ENCODE assay signal across 16 cellular contexts in the genomic region with DNA sequence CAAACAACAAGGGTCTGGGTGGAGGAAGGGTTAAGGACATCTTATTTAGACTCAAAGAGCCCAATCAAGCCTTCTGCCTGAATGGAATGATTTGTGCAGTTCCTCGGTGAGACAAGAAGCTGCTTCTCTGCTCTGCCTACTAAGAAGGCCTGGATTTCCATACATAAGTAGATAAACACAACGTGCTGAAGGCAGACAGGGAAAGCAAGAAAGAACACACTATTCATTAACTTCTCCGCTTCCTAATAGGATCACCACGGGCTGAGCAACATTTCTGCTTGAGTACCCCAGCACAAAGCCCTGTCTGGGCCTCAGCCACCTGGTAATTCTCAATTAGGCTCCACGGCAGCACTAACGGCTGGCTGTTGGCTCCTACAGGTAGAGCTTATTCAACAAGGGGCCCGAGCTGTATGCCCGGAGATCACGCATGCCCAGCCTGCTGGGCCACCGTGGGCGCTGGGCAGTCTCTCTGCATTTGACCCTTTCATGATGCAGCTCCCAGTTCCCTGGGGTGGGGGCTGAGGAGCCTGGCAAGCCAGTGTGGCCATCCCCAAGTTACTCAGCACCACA.
DNase-seq lines count a peak whose midpoint lies in the region; ATAC-seq and TF ChIP-seq lines count a peak whose summit lies in the region.
"Had no signal": no experiment of that assay in that cellular context is flagged by ENCODE, and none has a peak within 500 bp of the region (broad histone marks: within the 10 kb centered on the region; RNA-seq: fewer than 3 reads in every experiment).

No MANE protein-coding gene starts in this region.

- H2AFZ ChIP-seq in neural progenitor cell (replicated peaks) = no peak overlapping the region

- H3K27me3 Mint-ChIP-seq in brain = peaks cover 27% of the 10 kb centered on the region
- H3K27me3 Mint-ChIP-seq in neural progenitor cell (ENCODE audit: insufficient read depth, low read depth) = peaks cover 18% of the 10 kb centered on the region
- peaks cover 7% of the 10 kb centered on the region for H3K27me3 Mint-ChIP-seq in activated T-helper 17 cell treated with anti-CD3 and anti-CD28 coated beads, Interleukin-2, amount 50 U/mL, for 72 hours
- H3K27me3 Mint-ChIP-seq: dendritic cell treated with granulocyte-macrophage colony-stimulating factor and Interleukin-4, amounts not matched to agents 40 ng/mL and 50 ng/mL, for 4 days had no signal

- ATAC-seq in GM21526 (IDR thresholded peaks at IDR 0.05; ENCODE audit: low FRiP score, unreplicated experiment) (peak; percentile 26), HG02870 (IDR thresholded peaks at IDR 0.05; ENCODE audit: unreplicated experiment) (no peak), HG02938 (IDR thresholded peaks at IDR 0.05; ENCODE audit: unreplicated experiment) (no peak), GM21515 (IDR thresholded peaks at IDR 0.05; ENCODE audit: unreplicated experiment) (no peak)
- ATAC-seq in activated T-helper 17 cell treated with anti-CD3 and anti-CD28 coated beads, Interleukin-2, amount 50 U/mL, for 72 hours (replicated peaks) = no peak
- ATAC-seq: stimulated activated naive CD8-positive, alpha-beta T cell treated with anti-CD3 and anti-CD28 coated beads, Interleukin-15, amount 100 ng/mL, for 72 hours; WTC11 had no signal

- H3K4me1 ChIP-seq in neural progenitor cell = peaks cover 12% of the 10 kb centered on the region
- H3K4me1 ChIP-seq: Peyer's patch had no signal

- peaks cover 4% of the 10 kb centered on the region for H4K20me1 ChIP-seq in neural progenitor cell (ENCODE audit: low read depth)
- H4K20me1 ChIP-seq: BLaER1 treated with 17β-estradiol and CSF1 and Interleukin-3, amounts not matched to agents 10 nM and 100 nM had no signal

- TF ChIP-seq CTCF in brain (conservative IDR thresholded peaks at IDR 0.05) (no peak), neural progenitor cell (IDR thresholded peaks at IDR 0.05) (no peak)

- H3K9me3 ChIP-seq in neural progenitor cell (ENCODE audit: low read depth) = no peaks in the 10 kb centered on the region
- H3K9me3 ChIP-seq: neutrophil, Peyer's patch had no signal

- no peak overlapping the region for H3K27ac ChIP-seq in neural progenitor cell
- H3K27ac ChIP-seq: BLaER1 treated with 17β-estradiol and CSF1 and Interleukin-3, amounts not matched to agents 10 nM and 100 nM; neutrophil; Peyer's patch; skin epidermis had no signal

- H3K27me3 ChIP-seq in neural progenitor cell = no peaks in the 10 kb centered on the region
- H3K27me3 ChIP-seq: BLaER1 treated with 17β-estradiol and CSF1 and Interleukin-3, amounts not matched to agents 10 nM and 100 nM; neutrophil; Peyer's patch had no signal

- H3K4me1 Mint-ChIP-seq in brain (peaks cover 32% of the 10 kb centered on the region), neural progenitor cell (peaks cover 47% of the 10 kb centered on the region)
- H3K4me1 Mint-ChIP-seq in activated T-helper 17 cell treated with anti-CD3 and anti-CD28 coated beads, Interleukin-2, amount 50 U/mL, for 72 hours = no peaks in the 10 kb centered on the region
- H3K4me1 Mint-ChIP-seq: WTC11 had no signal

- DNase-seq in NCI-H1694 treated with DMSO at 0.1 percent for 48 hours (lab: John Stamatoyannopoulos, UW) = peak; percentile 22
- DNase-seq in neural progenitor cell (ENCODE audit: low spot score) = peak; percentile 87
- DNase-seq: Karpas-422 had no signal

- peak overlapping the region; percentile 72 to 97 (median 89) for H3K27ac Mint-ChIP-seq in brain
- H3K27ac Mint-ChIP-seq in neural progenitor cell = peak overlapping the region; percentile 92
- H3K27ac Mint-ChIP-seq in activated T-helper 17 cell treated with anti-CD3 and anti-CD28 coated beads, Interleukin-2, amount 50 U/mL, for 72 hours = no peak overlapping the region
- H3K27ac Mint-ChIP-seq: dendritic cell treated with granulocyte-macrophage colony-stimulating factor and Interleukin-4, amounts not matched to agents 40 ng/mL and 50 ng/mL, for 4 days; stimulated activated naive CD8-positive, alpha-beta T cell treated with anti-CD3 and anti-CD28 coated beads, Interleukin-15, amount 100 ng/mL, for 72 hours; WTC11 had no signal

- H3K4me3 Mint-ChIP-seq in brain (peak overlapping the region in 4 of 5 experiments; percentile 25 to 63 (median 36)), neural progenitor cell (peak overlapping the region; percentile 77)
- no peak overlapping the region for H3K4me3 Mint-ChIP-seq in activated T-helper 17 cell treated with anti-CD3 and anti-CD28 coated beads, Interleukin-2, amount 50 U/mL, for 72 hours
- H3K4me3 Mint-ChIP-seq: dendritic cell treated with granulocyte-macrophage colony-stimulating factor and Interleukin-4, amounts not matched to agents 40 ng/mL and 50 ng/mL, for 4 days; stimulated activated naive CD8-positive, alpha-beta T cell treated with anti-CD3 and anti-CD28 coated beads, Interleukin-15, amount 100 ng/mL, for 72 hours; WTC11 had no signal

- H3K79me2 ChIP-seq in neural progenitor cell (ENCODE audit: low read depth) = no peaks in the 10 kb centered on the region

- H3K9ac ChIP-seq in neural progenitor cell = no peak overlapping the region
- H3K9ac ChIP-seq: BLaER1 treated with 17β-estradiol and CSF1 and Interleukin-3, amounts not matched to agents 10 nM and 100 nM had no signal

- H3K4me3 ChIP-seq in neural progenitor cell = no peak overlapping the region
- H3K4me3 ChIP-seq: BLaER1 treated with 17β-estradiol and CSF1 and Interleukin-3, amounts not matched to agents 10 nM and 100 nM; Peyer's patch; skin epidermis had no signal

- no peak overlapping the region for H3K4me2 ChIP-seq in neural progenitor cell
- H3K4me2 ChIP-seq: BLaER1 treated with 17β-estradiol and CSF1 and Interleukin-3, amounts not matched to agents 10 nM and 100 nM had no signal

- H3K36me3 ChIP-seq in neural progenitor cell = no peaks in the 10 kb centered on the region
- H3K36me3 ChIP-seq: BLaER1 treated with 17β-estradiol and CSF1 and Interleukin-3, amounts not matched to agents 10 nM and 100 nM; neutrophil; Peyer's patch had no signal

- peaks cover 6% of the 10 kb centered on the region for H3F3A ChIP-seq in neural progenitor cell (ENCODE audit: low read depth)

- peaks cover 1 to 42% (median 5%) of the 10 kb centered on the region in 5 experiments for H3K9me3 Mint-ChIP-seq in brain
- H3K9me3 Mint-ChIP-seq in neural progenitor cell = peaks cover 17% of the 10 kb centered on the region
- no peaks in the 10 kb centered on the region for H3K9me3 Mint-ChIP-seq in activated T-helper 17 cell treated with anti-CD3 and anti-CD28 coated beads, Interleukin-2, amount 50 U/mL, for 72 hours

- H3K36me3 Mint-ChIP-seq in brain (no peaks in the 10 kb centered on the region), neural progenitor cell (peaks cover under 1% of the 10 kb centered on the region)
- H3K36me3 Mint-ChIP-seq in activated T-helper 17 cell treated with anti-CD3 and anti-CD28 coated beads, Interleukin-2, amount 50 U/mL, for 72 hours (ENCODE audit: low read depth) = no peaks in the 10 kb centered on the region
